Comparison of ENCODE assay signal across 8 cellular contexts in genomic region chr13:97344250-97345175, GRCh38.
A peak's percentile ranks its signal among the peaks of the same experiment; 100 is the strongest.
DNase-seq lines count a peak whose midpoint lies in the region; ATAC-seq, FAIRE-seq and TF ChIP-seq lines count a peak whose summit lies in the region.

No MANE protein-coding gene starts in this region.

- H2BK15ac ChIP-seq in H1 (ENCODE audit: low read length), result no peak overlapping the region
- no peak overlapping the region for H2BK15ac ChIP-seq in mesendoderm (replicated peaks; ENCODE audit: low read depth)

- ATAC-seq in Right ventricle myocardium inferior, result peak; percentile 85
- ATAC-seq in HG02642 (IDR thresholded peaks at IDR 0.05; ENCODE audit: poor library complexity, unreplicated experiment), result peak; percentile 60

- H3K9me3 ChIP-seq in H1 (ENCODE audit: insufficient read depth in 2 of 2, low read depth in 1 of 2, low read length in 1 of 2), result no peaks in the 10 kb centered on the region
- H3K9me3 ChIP-seq in subcutaneous abdominal adipose tissue (ENCODE audit: control insufficient read depth in 5 of 5, low read length in 5 of 5), result no peaks in the 10 kb centered on the region

- no peak for TF ChIP-seq EP300 in H1 (IDR thresholded peaks at IDR 0.05; ENCODE audit: borderline replicate concordance in 1 of 2, low read depth in 2 of 2, low read length in 2 of 2)

- H3K9ac ChIP-seq in H1 (replicated peaks in 1 of 4; ENCODE audit: extremely low read depth in 1 of 4, low read depth in 3 of 4, low read length in 3 of 4), result no peak overlapping the region
- H3K9ac ChIP-seq in mesendoderm (ENCODE audit: low read length), result no peak overlapping the region
- H3K9ac ChIP-seq in subcutaneous abdominal adipose tissue (ENCODE audit: low read length in 5 of 5), result no peak overlapping the region

- peak; percentile 90 for FAIRE-seq in H1 (lab: Jason Lieb, UNC)

- no peak overlapping the region for H3K4me2 ChIP-seq in H1 (ENCODE audit: insufficient read depth in 1 of 2, low read depth in 2 of 2, low read length in 2 of 2)
- no peak overlapping the region for H3K4me2 ChIP-seq in mesendoderm (ENCODE audit: low read length)

- no peaks in the 10 kb centered on the region for H3K9me3 Mint-ChIP-seq in activated CD4-positive, alpha-beta T cell treated with anti-CD3 and anti-CD28 coated beads, Interleukin-2, amount 10 ng/mL, durations not matched to agents 24 days and 14 days

- H3K4me3 Mint-ChIP-seq in activated CD4-positive, alpha-beta T cell treated with anti-CD3 and anti-CD28 coated beads, Interleukin-2, amount 10 ng/mL, durations not matched to agents 24 days and 14 days, result no peak overlapping the region

- H3K79me2 ChIP-seq in H1 (ENCODE audit: control insufficient read depth in 1 of 2, insufficient read depth in 2 of 2, low read length in 2 of 2), result no peaks in the 10 kb centered on the region
- H3K79me2 ChIP-seq in mesendoderm (ENCODE audit: control insufficient read depth, insufficient read depth, low read length), result no peaks in the 10 kb centered on the region

- H2BK20ac ChIP-seq in H1 (ENCODE audit: low read length), result no peak overlapping the region

- H3K14ac ChIP-seq in H1 (ENCODE audit: insufficient read length), result no peak overlapping the region

- no peaks in the 10 kb centered on the region; the same call in 1 of the 2 replicates for H3K23me2 ChIP-seq in H1 (ENCODE audit: low read depth, low read length)

- TF ChIP-seq POLR2A in H1 (IDR thresholded peaks at IDR 0.05; ENCODE audit: control extremely low read depth in 1 of 2, low read depth in 2 of 2, low read length in 2 of 2), result no peak

- TF ChIP-seq CTCF in H1 (IDR thresholded peaks at IDR 0.05; ENCODE audit: control extremely low read depth in 1 of 3, insufficient read depth in 1 of 3, low read depth in 1 of 3, low read length in 3 of 3), result peak in 2 of 3 experiments; percentile 57 to 64; a peak in 3 of 4 replicates

- H3K4me3 ChIP-seq in H1 (ENCODE audit: extremely low read depth in 1 of 4, insufficient read depth in 2 of 4, low read depth in 3 of 4, low read length in 4 of 4) (no peak overlapping the region), mesendoderm (ENCODE audit: low read length) (no peak overlapping the region), subcutaneous abdominal adipose tissue (ENCODE audit: low read depth in 1 of 5, low read length in 5 of 5) (no peak overlapping the region)

- H4K5ac ChIP-seq in H1 (ENCODE audit: insufficient read length, low read depth, low read length) (no peak overlapping the region), mesendoderm (ENCODE audit: low read length) (no peak overlapping the region)

- H3K56ac ChIP-seq in H1 (replicated peaks; ENCODE audit: insufficient read length, low read depth, low read length) (no peak overlapping the region), mesendoderm (ENCODE audit: low read length) (no peak overlapping the region)

- 65% methylated on average over 5 of the region's 5 CpGs; no CpG with 5 or more reads in 1 of the 2 experiments for WGBS in H1 (ENCODE audit: extremely low coverage in 1 of 2, insufficient coverage in 1 of 2, insufficient read length in 1 of 2, insufficient replicate concordance in 2 of 2, low coverage in 1 of 2, low lambda C conversion rate in 2 of 2, missing lambda C conversion rate in 1 of 2), 2 experiments
- no CpG with 5 or more reads among the region's 5 CpGs for WGBS in mesendoderm (ENCODE audit: extremely low coverage, insufficient coverage, low lambda C conversion rate)

- H2BK120ac ChIP-seq in H1 (replicated peaks; ENCODE audit: low read depth, low read length) (no peak overlapping the region), mesendoderm (ENCODE audit: low read depth, low read length) (no peak overlapping the region)

- no peaks in the 10 kb centered on the region for H3K79me1 ChIP-seq in H1 (ENCODE audit: low read depth, low read length)
- H3K79me1 ChIP-seq in mesendoderm (ENCODE audit: low read length), result no peaks in the 10 kb centered on the region

- no peaks in the 10 kb centered on the region for H3K4me1 Mint-ChIP-seq in activated CD4-positive, alpha-beta T cell treated with anti-CD3 and anti-CD28 coated beads, Interleukin-2, amount 10 ng/mL, durations not matched to agents 24 days and 14 days

- POLR2A ChIA-PET in H1 (lab: Charles Lee; ENCODE audit: partially characterized antibody), result no interaction called here

- H3K18ac ChIP-seq in H1 (ENCODE audit: extremely low read depth, low read length), result no peak overlapping the region
- H3K18ac ChIP-seq in mesendoderm (ENCODE audit: low read length), result no peak overlapping the region

- H3K23ac ChIP-seq in H1 (ENCODE audit: insufficient read length) (no peak overlapping the region), mesendoderm (ENCODE audit: low read length) (no peak overlapping the region)

- H4K8ac ChIP-seq in H1 (ENCODE audit: extremely low read depth, insufficient read depth, low read length) (no peak overlapping the region), mesendoderm (ENCODE audit: low read depth, low read length) (no peak overlapping the region)

- H3K27me3 ChIP-seq in H1 (replicated peaks in 1 of 4; ENCODE audit: control insufficient read depth in 3 of 4, extremely low read depth in 1 of 4, insufficient read depth in 3 of 4, low read length in 3 of 4), result no peaks in the 10 kb centered on the region
- no peaks in the 10 kb centered on the region for H3K27me3 ChIP-seq in mesendoderm (ENCODE audit: insufficient read depth, low read length, poor library complexity)
- no peaks in the 10 kb centered on the region for H3K27me3 ChIP-seq in subcutaneous abdominal adipose tissue (ENCODE audit: control insufficient read depth in 5 of 5, insufficient read depth in 4 of 5, low read length in 5 of 5)

- no peak overlapping the region for H2BK12ac ChIP-seq in H1 (ENCODE audit: low read depth, low read length)

- H4K91ac ChIP-seq in H1 (replicated peaks; ENCODE audit: insufficient read length, low read length), result no peak overlapping the region

- DNase-seq in Right ventricle myocardium inferior (ENCODE audit: missing footprints), result no peak
- no peak for DNase-seq in cardiac septum (ENCODE audit: low spot score)
- DNase-seq in NCI-H2081 (lab: John Stamatoyannopoulos, UW), result peak; percentile 45 to 65
- DNase-seq in activated CD4-positive, alpha-beta T cell treated with anti-CD3 and anti-CD28 coated beads, Interleukin-2, amount 10 ng/mL, durations not matched to agents 24 days and 14 days, result peak; percentile 81
- no peak for DNase-seq in H1 (ENCODE audit: low read depth in 1 of 2, low spot score in 2 of 2)
- peak; percentile 59 for DNase-seq in mesendoderm

- no peaks in the 10 kb centered on the region for H3K27me3 Mint-ChIP-seq in activated CD4-positive, alpha-beta T cell treated with anti-CD3 and anti-CD28 coated beads, Interleukin-2, amount 10 ng/mL, durations not matched to agents 24 days and 14 days

- H2AK5ac ChIP-seq in H1 (ENCODE audit: low read depth, low read length), result no peak overlapping the region
- no peak overlapping the region for H2AK5ac ChIP-seq in mesendoderm (ENCODE audit: low read length)

- H3K27ac Mint-ChIP-seq in activated CD4-positive, alpha-beta T cell treated with anti-CD3 and anti-CD28 coated beads, Interleukin-2, amount 10 ng/mL, durations not matched to agents 24 days and 14 days, result no peak overlapping the region

- H2AFZ ChIP-seq in H1 (ENCODE audit: low read length), result no peak overlapping the region

- H3K27ac ChIP-seq in H1 (ENCODE audit: low read depth, low read length) (no peak overlapping the region), mesendoderm (ENCODE audit: low read depth, low read length) (no peak overlapping the region), subcutaneous abdominal adipose tissue (ENCODE audit: low read depth, low read length) (peak overlapping the region; percentile 46)

- peaks cover 5% of the 10 kb centered on the region for H3K36me3 Mint-ChIP-seq in activated CD4-positive, alpha-beta T cell treated with anti-CD3 and anti-CD28 coated beads, Interleukin-2, amount 10 ng/mL, durations not matched to agents 24 days and 14 days (ENCODE audit: low read depth)

- H2BK5ac ChIP-seq in H1 (ENCODE audit: low read depth, low read length) (no peak overlapping the region), mesendoderm (ENCODE audit: low read length) (no peak overlapping the region)

- H3K36me3 ChIP-seq in H1 (ENCODE audit: control insufficient read depth in 2 of 4, insufficient read depth in 4 of 4, low read length in 3 of 4) (no peaks in the 10 kb centered on the region), mesendoderm (ENCODE audit: control insufficient read depth, insufficient read depth, low read length) (no peaks in the 10 kb centered on the region), subcutaneous abdominal adipose tissue (ENCODE audit: control insufficient read depth in 5 of 5, insufficient read depth in 5 of 5, low read length in 5 of 5) (peaks cover 9 to 49% (median 38%) of the 10 kb centered on the region in 5 donors)

- peak; percentile 81 to 84 for TF ChIP-seq RAD21 in H1 (IDR thresholded peaks at IDR 0.05 in 1 of 2, conservative IDR thresholded peaks at IDR 0.05 in 1 of 2; ENCODE audit: low read depth in 2 of 2, low read length in 2 of 2)

- intact Hi-C loops in Right ventricle myocardium inferior (cut with DNase I) (loop anchor here (2.0 to 5.0 kb wide), 3 partner anchors 102 to 234 kb away; partner anchors contain the start of gene MBNL2), cardiac septum (cut with DNase I) (loop anchor here (1.0 to 5.0 kb wide), 3 partner anchors 87 to 235 kb away; partner anchors contain the start of gene MBNL2)
- intact Hi-C loops in activated CD4-positive, alpha-beta T cell treated with anti-CD3 and anti-CD28 coated beads, Interleukin-2, amount 10 ng/mL, durations not matched to agents 24 days and 14 days (cut with micrococcal nuclease), result loop anchor here (1.0 to 2.0 kb wide), 2 partner anchors 118 to 234 kb away; no protein-coding TSS in a partner anchor

- H3K4ac ChIP-seq in H1 (replicated peaks; ENCODE audit: insufficient read length, low read depth, low read length) (no peak overlapping the region), mesendoderm (ENCODE audit: low read depth, low read length) (no peak overlapping the region)

- H3K4me1 ChIP-seq in H1 (replicated peaks in 1 of 4; ENCODE audit: control insufficient read depth in 3 of 4, insufficient read depth in 4 of 4, low read length in 3 of 4) (peaks cover 0 to 2% (median 0%) of the 10 kb centered on the region in 4 experiments; a peak in 1 of 7 replicates), mesendoderm (ENCODE audit: control insufficient read depth, low read depth, low read length) (no peaks in the 10 kb centered on the region), subcutaneous abdominal adipose tissue (ENCODE audit: control insufficient read depth in 5 of 5, insufficient read depth in 5 of 5, low read length in 5 of 5) (peaks cover 0 to 15% (median 4%) of the 10 kb centered on the region in 5 donors)

- H4K20me1 ChIP-seq in H1 (replicated peaks in 1 of 2; ENCODE audit: control insufficient read depth in 1 of 2, insufficient read depth in 2 of 2, low read length in 2 of 2), result no peaks in the 10 kb centered on the region

- CTCF ChIA-PET in H1 (lab: Charles Lee; ENCODE audit: partially characterized antibody), result interaction anchor here (0.6 to 6.0 kb wide), 23 partner anchors 9 to 329 kb away, joined by 3 to 105 read pairs (median 4); no protein-coding TSS in a partner anchor

TF ChIP-seq in H1, 55 proteins besides CTCF, POLR2A, EP300 and RAD21 (continues in another document):
- TF ChIP-seq EZH2 (IDR thresholded peaks at IDR 0.05; ENCODE audit: low read depth, low read length, severe bottlenecking), result no peak
- no peak for TF ChIP-seq SRF (IDR thresholded peaks at IDR 0.05; ENCODE audit: low read depth, low read length)
- TF ChIP-seq KDM4A (IDR thresholded peaks at IDR 0.05; ENCODE audit: low read depth, low read length, severe bottlenecking), result no peak

Comparison
In these comparisons a context has a peak if more than half of its experiments do, and no peak if none do; other contexts are left out.
1. DNase-seq: peak in NCI-H2081 (2 of 2), activated CD4-positive, alpha-beta T cell treated with anti-CD3 and anti-CD28 coated beads, Interleukin-2, amount 10 ng/mL, durations not matched to agents 24 days and 14 days (single experiment) and mesendoderm (single experiment); none in Right ventricle myocardium inferior (single experiment), cardiac septum (single experiment) and H1 (0 of 2).